Comparison of ENCODE assay signal across 12 cellular contexts in genomic region chr7:151109094-151110048, GRCh38. TPM values are rescaled to one million over a fixed set of nuclear protein-coding genes. Genes with fewer than 3 reads are reported as not detected.
DNase-seq lines count a peak whose midpoint lies in the region; ATAC-seq and TF ChIP-seq lines count a peak whose summit lies in the region.
"Had no signal": no experiment of that assay in that cellular context is flagged by ENCODE, and none has a peak within 500 bp of the region (broad histone marks: within the 10 kb centered on the region; RNA-seq: fewer than 3 reads in every experiment).

No MANE protein-coding gene starts in this region.

- H3K36me3 ChIP-seq in RWPE2 (ENCODE audit: low read depth) (no peaks in the 10 kb centered on the region; the same call in 1 of the 2 replicates), heart left ventricle (peaks cover 0 to 8% (median 0%) of the 10 kb centered on the region in 9 donors), rectal smooth muscle tissue (ENCODE audit: control insufficient read depth, insufficient read depth, low read length) (no peaks in the 10 kb centered on the region), OCI-LY7 (ENCODE audit: insufficient read depth, low read length) (no peaks in the 10 kb centered on the region)

- TF ChIP-seq POLR2A in heart left ventricle (IDR thresholded peaks at IDR 0.05) = no peak

- WGBS in heart left ventricle, 4 donors = 67 to 78% (median 75%) methylated on average over 10 to 15 of the region's 15 CpGs

- ATAC-seq in RWPE2 (ENCODE audit: low read depth) = no peak
- peak in 3 of 4 donors; percentile 19 to 57 (median 41) for ATAC-seq in heart left ventricle
- no peak for ATAC-seq in omental fat pad (ENCODE audit: low FRiP score)

- no peak overlapping the region for H3K4me3 ChIP-seq in RWPE2 (ENCODE audit: severe bottlenecking)
- H3K4me3 ChIP-seq in heart left ventricle = no peak overlapping the region
- H3K4me3 ChIP-seq in rectal smooth muscle tissue (ENCODE audit: low read length) = no peak overlapping the region
- no peak overlapping the region for H3K4me3 ChIP-seq in coronary artery
- no peak overlapping the region for H3K4me3 ChIP-seq in OCI-LY7 (ENCODE audit: low read depth, low read length, poor library complexity, severe bottlenecking)

- peaks cover 14% of the 10 kb centered on the region for H3K4me1 ChIP-seq in RWPE2 (ENCODE audit: insufficient read depth, poor library complexity, severe bottlenecking)
- H3K4me1 ChIP-seq in heart left ventricle = peaks cover 0 to 33% (median 21%) of the 10 kb centered on the region in 12 donors
- peaks cover 16% of the 10 kb centered on the region for H3K4me1 ChIP-seq in rectal smooth muscle tissue (ENCODE audit: control insufficient read depth, insufficient read depth, low read length)
- no peaks in the 10 kb centered on the region for H3K4me1 ChIP-seq in OCI-LY7 (ENCODE audit: insufficient read depth, low read length, poor library complexity, severe bottlenecking)

- H2AFZ ChIP-seq in OCI-LY7 (ENCODE audit: low read length) = no peak overlapping the region

- POLR2A ChIA-PET in OCI-LY7 (lab: Charles Lee) = interaction anchor here (0.6 kb wide), 1 partner anchor 52 kb away, joined by 3 read pairs; the partner anchor contains the start of gene CDK5

- DNase-seq in AG20443 (ENCODE audit: low spot score) (peak; percentile 89), RWPE2 (ENCODE audit: low spot score) (no peak), heart left ventricle (peak in 1 of 5 donors; percentile 61), coronary artery (ENCODE audit: low spot score) (no peak), omental fat pad (ENCODE audit: low spot score) (no peak), OCI-LY7 (ENCODE audit: low spot score) (no peak), cortex of kidney (lab: John Stamatoyannopoulos, UW) (no peak)
- DNase-seq: GF-D8; NCI-H1417 treated with DMSO at 0.1 percent for 48 hours; NCI-H526 treated with DMSO at 0.1 percent for 48 hours; stimulated activated CD8-positive, alpha-beta memory T cell treated with anti-CD3 and anti-CD28 coated beads, Interleukin-4, amount 100 ng/mL, for 48 hours had no signal

- BruUV-seq in OCI-LY7 (replicated peaks; lab: Mats Ljungman, UMichigan) = no TSS peak

- H3K79me2 ChIP-seq in OCI-LY7 (ENCODE audit: insufficient read depth, low read depth, low read length) = no peaks in the 10 kb centered on the region

- no peak overlapping the region for H3K4me2 ChIP-seq in OCI-LY7 (ENCODE audit: low read length)

- intact Hi-C loops in heart left ventricle (cut with DNase I) (loop anchor here in 9 of 10 donors (1.0 to 10.0 kb wide), 11 partner anchors 19 to 215 kb away; partner anchors contain the start of genes ABCB8 (in 2 of the 9) and ATG9B (in 1 of the 9)), OCI-LY7 (cut with micrococcal nuclease; ENCODE audit: unreplicated experiment) (loop anchor here (2.0 to 10.0 kb wide), 5 partner anchors 23 to 331 kb away; partner anchors contain the start of gene AGAP3)

- no peaks in the 10 kb centered on the region for H3K9me2 ChIP-seq in OCI-LY7 (ENCODE audit: insufficient read depth, low read length)

- H3K27me3 ChIP-seq in RWPE2 (ENCODE audit: insufficient read depth, poor library complexity, severe bottlenecking) (no peaks in the 10 kb centered on the region), heart left ventricle (peaks cover 0 to 4% (median 0%) of the 10 kb centered on the region in 9 donors), rectal smooth muscle tissue (ENCODE audit: control insufficient read depth, insufficient read depth, low read length) (peaks cover 2% of the 10 kb centered on the region)

- H3K9me3 ChIP-seq in RWPE2 (ENCODE audit: severe bottlenecking) (no peaks in the 10 kb centered on the region), heart left ventricle (no peaks in the 10 kb centered on the region), OCI-LY7 (ENCODE audit: low read length) (no peaks in the 10 kb centered on the region)

- TF ChIP-seq CTCF in RWPE2 (IDR thresholded peaks at IDR 0.05; ENCODE audit: poor library complexity, severe bottlenecking) (no peak), heart left ventricle (IDR thresholded peaks at IDR 0.05) (no peak), coronary artery (IDR thresholded peaks at IDR 0.05) (no peak), omental fat pad (IDR thresholded peaks at IDR 0.05) (no peak), OCI-LY7 (conservative IDR thresholded peaks at IDR 0.05; ENCODE audit: low read length) (no peak)

- H3K9ac ChIP-seq in rectal smooth muscle tissue (ENCODE audit: low read length) = no peak overlapping the region

- CTCF ChIA-PET in OCI-LY7 (lab: Charles Lee; ENCODE audit: unreplicated experiment) = no interaction called here

- peak overlapping the region; percentile 1 for H3K27ac ChIP-seq in RWPE2 (ENCODE audit: poor library complexity, severe bottlenecking)
- peak overlapping the region in 3 of 12 donors; percentile 8 to 42 (median 28) for H3K27ac ChIP-seq in heart left ventricle
- peak overlapping the region; percentile 41 for H3K27ac ChIP-seq in rectal smooth muscle tissue (ENCODE audit: low read depth, low read length)
- H3K27ac ChIP-seq in coronary artery = peak overlapping the region in 1 of 2 donors; percentile 1
- no peak overlapping the region for H3K27ac ChIP-seq in OCI-LY7 (ENCODE audit: low read depth, low read length, poor library complexity, severe bottlenecking)

- no peaks in the 10 kb centered on the region; the same call in 1 of the 2 replicates for H4K20me1 ChIP-seq in OCI-LY7 (ENCODE audit: insufficient read depth, low read length)

RNA-seq across cellular contexts. Expression of gene AGAP3, which starts 23.1 kb away (rescaled TPM):
- total RNA-seq in heart left ventricle (10 to 100 TPM; 30.3 to 83.7 (median 57.6) TPM), omental fat pad (10 to 100 TPM; 34.6 to 53.0 (median 47.9) TPM), OCI-LY7 (2022) (23.1 and 30.9 TPM in 2 replicates)
- 10 to 100 TPM; 42.9 to 55.3 TPM for polyA plus RNA-seq in heart left ventricle
- 4.4 and 4.8 TPM in 2 replicates for total RNA-seq in OCI-LY7 (2014; rRNA removed; shearing (Covaris generic))

RNA-seq across cellular contexts. Expression of gene TMUB1, which starts 26.1 kb away (rescaled TPM):
- total RNA-seq in heart left ventricle = 10 to 100 TPM; 21.8 to 62.8 (median 26.7) TPM
- 10 to 100 TPM; 66.1 to 82.6 TPM for polyA plus RNA-seq in heart left ventricle
- 10 to 100 TPM; 23.5 to 38.5 (median 26.9) TPM for total RNA-seq in omental fat pad
- 38.6 and 56.0 TPM in 2 replicates for total RNA-seq in OCI-LY7 (2014; rRNA removed; shearing (Covaris generic))
- total RNA-seq in OCI-LY7 (2022) = 53.2 and 59.6 TPM in 2 replicates

RNA-seq across cellular contexts. Expression of gene FASTK, which starts 28.8 kb away (rescaled TPM):
- 100 to 1,000 TPM in 2 of 9 donors, 10 to 100 TPM in 7; 59.9 to 124 (median 77.7) TPM for total RNA-seq in heart left ventricle
- polyA plus RNA-seq in heart left ventricle = 100 to 1,000 TPM in 1 of 2 donors, 10 to 100 TPM in 1; 75.7 to 168 TPM
- 10 to 100 TPM; 44.0 to 67.6 (median 51.6) TPM for total RNA-seq in omental fat pad
- total RNA-seq in OCI-LY7 (2014; rRNA removed; shearing (Covaris generic)) = 114 and 118 TPM in 2 replicates
- total RNA-seq in OCI-LY7 (2022) = 87.7 and 90.5 TPM in 2 replicates

RNA-seq across cellular contexts. Expression of gene SLC4A2, which starts 50.0 kb away (rescaled TPM):
- total RNA-seq in heart left ventricle (10 to 100 TPM; 44.1 to 84.3 (median 54.8) TPM), omental fat pad (100 to 1,000 TPM; 115 to 126 (median 118) TPM), OCI-LY7 (2022) (81.4 and 86.0 TPM in 2 replicates)
- 100 to 1,000 TPM in 1 of 2 donors, 10 to 100 TPM in 1; 68.3 to 113 TPM for polyA plus RNA-seq in heart left ventricle
- total RNA-seq in OCI-LY7 (2014; rRNA removed; shearing (Covaris generic)) = 64.2 and 112 TPM in 2 replicates

RNA-seq across cellular contexts. Expression of gene CDK5, which starts 51.7 kb away (rescaled TPM):
- total RNA-seq in heart left ventricle (10 to 100 TPM in 1 of 9 donors, 1 to 10 TPM in 8; 5.6 to 13.7 (median 8.5) TPM), omental fat pad (10 to 100 TPM in 1 of 4 donors, 1 to 10 TPM in 3; 6.1 to 10.4 (median 7.9) TPM), OCI-LY7 (2022) (23.1 and 23.7 TPM in 2 replicates)
- polyA plus RNA-seq in heart left ventricle = 1 to 10 TPM; 6.2 to 7.6 TPM
- total RNA-seq in OCI-LY7 (2014; rRNA removed; shearing (Covaris generic)) = 30.9 and 35.2 TPM in 2 replicates

Comparison
In these comparisons a context has a peak if more than half of its experiments do, and no peak if none do; other contexts are left out.
1. ATAC-seq: peak in heart left ventricle (3 of 4); none in RWPE2 (single experiment) and omental fat pad (single experiment).